8 cellular contexts compared by ENCODE assay signal in genomic region chr2:86199834-86200177, GRCh38. TPM values are rescaled to one million over a fixed set of nuclear protein-coding genes. Genes with fewer than 3 reads are reported as not detected.
DNase-seq lines count a peak whose midpoint lies in the region; ATAC-seq and TF ChIP-seq lines count a peak whose summit lies in the region.

No MANE protein-coding gene starts in this region.

- no peaks in the 10 kb centered on the region for H3K27me3 ChIP-seq in muscle layer of duodenum (ENCODE audit: low read depth, low read length)

- CTCF ChIA-PET in AG04449 (lab: Yijun Ruan, JAX) = interaction anchor here (1.0 to 3.6 kb wide), 2 partner anchors 21 to 172 kb away, joined by 3 to 12 read pairs; no protein-coding TSS in a partner anchor

- peak overlapping the region; percentile 46 to 95 (median 94) for H3K27ac Mint-ChIP-seq in IgD-negative memory B cell
- H3K27ac Mint-ChIP-seq in chondrocyte (ENCODE audit: unreplicated experiment) = peak overlapping the region; percentile 92

- H3K9me3 ChIP-seq in muscle layer of duodenum (ENCODE audit: control insufficient read depth in 1 of 2, low read length in 2 of 2) = no peaks in the 10 kb centered on the region

- H3K4me3 ChIP-seq in AG04449 (ENCODE audit: low read depth, low read length) (peak overlapping the region; percentile 91), muscle layer of duodenum (ENCODE audit: low read depth in 1 of 2, low read length in 2 of 2) (peak overlapping the region; percentile 86 to 92)

- ATAC-seq in HG02642 (IDR thresholded peaks at IDR 0.05; ENCODE audit: poor library complexity, unreplicated experiment) = no peak

- no peak for DNase-seq in AG04449 (ENCODE audit: low read depth, low spot score)
- DNase-seq in chondrocyte (ENCODE audit: low spot score) = no peak
- DNase-seq in medulla oblongata (ENCODE audit: extremely low spot score) = no peak
- DNase-seq in HuH-7 (ENCODE audit: low spot score) = no peak
- DNase-seq in activated gamma-delta T cell treated with Interleukin-2 at 50 U/mL for 16 hours = no peak

- H3K4me3 Mint-ChIP-seq in IgD-negative memory B cell = peak overlapping the region; percentile 91 to 100 (median 97)
- peak overlapping the region; percentile 91 for H3K4me3 Mint-ChIP-seq in chondrocyte (ENCODE audit: unreplicated experiment)

- H3K4me1 ChIP-seq in muscle layer of duodenum (ENCODE audit: control insufficient read depth in 1 of 2, insufficient read depth in 2 of 2, low read length in 2 of 2) = peaks cover 10 to 31% of the 10 kb centered on the region in 2 donors

- TF ChIP-seq CTCF in AG04449 (IDR thresholded peaks at IDR 0.05; ENCODE audit: insufficient read depth, low read length, missing control alignments) (no peak), chondrocyte (IDR thresholded peaks at IDR 0.05) (no peak)

- H3K4me1 Mint-ChIP-seq in IgD-negative memory B cell (peaks cover 30 to 41% (median 34%) of the 10 kb centered on the region in 3 donors), chondrocyte (ENCODE audit: low read depth) (peaks cover 51% of the 10 kb centered on the region)

- H3K27me3 Mint-ChIP-seq in IgD-negative memory B cell = no peaks in the 10 kb centered on the region
- no peaks in the 10 kb centered on the region for H3K27me3 Mint-ChIP-seq in chondrocyte (ENCODE audit: low read depth)

- H3K27ac ChIP-seq in muscle layer of duodenum (ENCODE audit: low read length) = peak overlapping the region; percentile 74

- POLR2A ChIA-PET in AG04449 (lab: Yijun Ruan, JAX) = no interaction called here

- H3K36me3 Mint-ChIP-seq in IgD-negative memory B cell (peaks cover 3% of the 10 kb centered on the region), chondrocyte (ENCODE audit: low read depth) (no peaks in the 10 kb centered on the region)

- H3K9me3 Mint-ChIP-seq in IgD-negative memory B cell (no peaks in the 10 kb centered on the region), chondrocyte (ENCODE audit: low read depth) (no peaks in the 10 kb centered on the region)

- H3K36me3 ChIP-seq in muscle layer of duodenum (ENCODE audit: control insufficient read depth in 1 of 2, insufficient read depth in 2 of 2, low read length in 2 of 2) = peaks cover 0 to 3% of the 10 kb centered on the region in 2 donors

RNA-seq across cellular contexts. Expression of gene MRPL35, which starts 0.5 kb away (rescaled TPM):
- 36.9 TPM for polyA plus RNA-seq in IgD-negative memory B cell
- 22.6 to 33.0 TPM (median 24.5 TPM) in 3 replicates for total RNA-seq in chondrocyte

RNA-seq across cellular contexts. Expression of gene IMMT, which starts 4.5 kb away (rescaled TPM):
- 53.7 TPM for polyA plus RNA-seq in IgD-negative memory B cell
- 62.3 to 75.0 TPM (median 70.1 TPM) in 3 replicates for total RNA-seq in chondrocyte
